Comparison of ENCODE assay signal across 1 cellular context in genomic region chr2:186617771-186618170, GRCh38.
TF ChIP-seq lines count a peak whose summit lies in the region.

No MANE protein-coding gene starts in this region.

TF ChIP-seq in GM12878, 131 proteins besides CTCF, POLR2A, EP300 and RAD21 (continued from another document):
- TF ChIP-seq ASH2L (IDR thresholded peaks at IDR 0.05; ENCODE audit: borderline replicate concordance, low read depth) = no peak
- no peak for TF ChIP-seq BMI1 (IDR thresholded peaks at IDR 0.05; ENCODE audit: borderline replicate concordance)
- no peak for TF ChIP-seq PRDM15 (CRISPR knock-in tag; IDR thresholded peaks at IDR 0.05)
- TF ChIP-seq ZBTB4 (CRISPR knock-in tag; IDR thresholded peaks at IDR 0.05) = no peak
- no peak for TF ChIP-seq USF1 (IDR thresholded peaks at IDR 0.05; ENCODE audit: borderline replicate concordance, extremely low read length, insufficient read depth, low read depth, low read length)
- TF ChIP-seq TCF3 (IDR thresholded peaks at IDR 0.05; ENCODE audit: borderline replicate concordance, insufficient read depth, low read depth, low read length) = no peak
- TF ChIP-seq CREM (IDR thresholded peaks at IDR 0.05; ENCODE audit: low read depth) = no peak
- no peak for TF ChIP-seq ATF3 (IDR thresholded peaks at IDR 0.05; ENCODE audit: borderline replicate concordance, extremely low read depth, low read depth, low read length)
- TF ChIP-seq BCL3 (IDR thresholded peaks at IDR 0.05; ENCODE audit: borderline replicate concordance, insufficient read depth, low read depth, low read length, poor library complexity, severe bottlenecking) = no peak
- no peak for TF ChIP-seq TBL1XR1 (IDR thresholded peaks at IDR 0.05; ENCODE audit: low read depth, low read length)
- TF ChIP-seq WRNIP1 (IDR thresholded peaks at IDR 0.05; ENCODE audit: borderline replicate concordance, low read depth, low read length) = no peak
- no peak for TF ChIP-seq SPI1 (IDR thresholded peaks at IDR 0.05; ENCODE audit: borderline replicate concordance, insufficient read depth, low read depth, low read length)
- no peak for TF ChIP-seq ETV6 (conservative IDR thresholded peaks at IDR 0.05 in 1 of 2, IDR thresholded peaks at IDR 0.05 in 1 of 2; ENCODE audit: borderline replicate concordance in 1 of 2, low read depth in 1 of 2)
- TF ChIP-seq PML (IDR thresholded peaks at IDR 0.05; ENCODE audit: low read length) = no peak
- no peak for TF ChIP-seq ZNF687 (IDR thresholded peaks at IDR 0.05)
- TF ChIP-seq JUND (IDR thresholded peaks at IDR 0.05; ENCODE audit: low read depth, low read length) = no peak
- TF ChIP-seq POLR2AphosphoS2 (IDR thresholded peaks at IDR 0.05; ENCODE audit: low read depth, low read length) = no peak
